In the genomic region with DNA sequence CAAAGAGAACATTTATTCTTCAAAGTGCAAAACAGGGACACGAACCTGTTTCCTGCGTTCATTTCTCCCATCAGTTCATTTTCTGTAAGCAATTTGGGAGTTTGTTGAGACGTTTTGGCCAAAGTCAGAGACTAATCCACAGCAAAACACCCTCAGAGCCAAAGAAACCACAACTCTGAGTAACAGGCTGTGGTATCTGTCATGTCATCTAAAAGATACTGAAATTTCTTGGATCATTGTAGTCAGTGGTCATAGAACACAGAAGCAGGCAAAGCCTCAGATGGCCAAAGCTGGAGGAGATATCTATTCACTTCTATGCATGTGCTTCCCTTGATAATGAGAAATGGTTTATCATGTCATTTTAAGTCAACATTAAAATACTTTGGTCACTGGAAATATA, we compare ENCODE assay signal across 1 cellular context.
TF ChIP-seq lines count a peak whose summit lies in the region.

No MANE protein-coding gene starts in this region.

TF ChIP-seq in IMR-90, 13 proteins besides CTCF, POLR2A, EP300 and RAD21:
- TF ChIP-seq, protein P1, sequence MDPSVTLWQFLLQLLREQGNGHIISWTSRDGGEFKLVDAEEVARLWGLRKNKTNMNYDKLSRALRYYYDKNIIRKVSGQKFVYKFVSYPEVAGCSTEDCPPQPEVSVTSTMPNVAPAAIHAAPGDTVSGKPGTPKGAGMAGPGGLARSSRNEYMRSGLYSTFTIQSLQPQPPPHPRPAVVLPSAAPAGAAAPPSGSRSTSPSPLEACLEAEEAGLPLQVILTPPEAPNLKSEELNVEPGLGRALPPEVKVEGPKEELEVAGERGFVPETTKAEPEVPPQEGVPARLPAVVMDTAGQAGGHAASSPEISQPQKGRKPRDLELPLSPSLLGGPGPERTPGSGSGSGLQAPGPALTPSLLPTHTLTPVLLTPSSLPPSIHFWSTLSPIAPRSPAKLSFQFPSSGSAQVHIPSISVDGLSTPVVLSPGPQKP (IDR thresholded peaks at IDR 0.05; ENCODE audit: borderline replicate concordance, low read depth, low read length), result no peak
- TF ChIP-seq NFE2L2 (IDR thresholded peaks at IDR 0.05; ENCODE audit: low read depth, low read length) (no peak), CEBPB (IDR thresholded peaks at IDR 0.05; ENCODE audit: low read depth, low read length) (no peak), MAFK (IDR thresholded peaks at IDR 0.05; ENCODE audit: low read depth, low read length) (no peak), RFX5 (IDR thresholded peaks at IDR 0.05; ENCODE audit: low read depth, low read length) (no peak), MXI1 (IDR thresholded peaks at IDR 0.05; ENCODE audit: borderline replicate concordance, low read depth, low read length) (no peak)
TF ChIP-seq in IMR-90: peak in this region for 0.
